In the genomic region with DNA sequence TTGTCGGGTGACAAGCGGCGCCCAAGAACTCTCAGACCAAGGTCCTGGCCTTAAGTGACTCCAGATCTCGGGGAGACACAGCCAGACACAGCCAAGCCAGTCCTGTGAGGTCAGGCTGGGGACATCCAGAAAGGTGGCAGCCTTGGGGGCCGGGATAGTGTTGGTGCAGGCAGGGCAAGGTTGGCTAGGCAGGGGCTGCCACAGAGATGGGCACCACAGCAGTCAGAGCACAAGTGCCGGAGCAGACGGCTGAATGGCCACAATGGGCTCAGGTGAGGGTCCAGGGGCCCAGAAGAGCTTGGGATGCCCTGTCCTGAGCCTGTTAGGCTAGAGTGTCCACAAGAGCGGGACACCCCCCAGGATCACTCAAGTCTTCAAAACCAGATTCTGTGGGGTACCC, we compare ENCODE assay signal across 15 cellular contexts. TPM values are rescaled to one million over a fixed set of nuclear protein-coding genes. Genes with fewer than 3 reads are reported as not detected.
DNase-seq lines count a peak whose midpoint lies in the region; ATAC-seq and TF ChIP-seq lines count a peak whose summit lies in the region.
"Had no signal": no experiment of that assay in that cellular context is flagged by ENCODE, and none has a peak within 500 bp of the region (broad histone marks: within the 10 kb centered on the region; RNA-seq: fewer than 3 reads in every experiment).

No MANE protein-coding gene starts in this region.

- H3K4me1 Mint-ChIP-seq in activated naive CD4-positive, alpha-beta T cell treated with anti-CD3 and anti-CD28 coated beads, Interleukin-2, amount 50 U/mL, for 24 hours: peaks cover 6% of the 10 kb centered on the region
- H3K4me1 Mint-ChIP-seq in T-helper 17 cell (peaks cover 7% of the 10 kb centered on the region), endothelial cell (ENCODE audit: unreplicated experiment) (peaks cover 5% of the 10 kb centered on the region)
- H3K4me1 Mint-ChIP-seq: H9 had no signal

- H3K4me3 Mint-ChIP-seq in activated naive CD4-positive, alpha-beta T cell treated with anti-CD3 and anti-CD28 coated beads, Interleukin-2, amount 50 U/mL, for 24 hours: no peak overlapping the region
- H3K4me3 Mint-ChIP-seq in T-helper 17 cell (no peak overlapping the region), endothelial cell (ENCODE audit: unreplicated experiment) (peak overlapping the region; percentile 68)
- H3K4me3 Mint-ChIP-seq: CD8-positive, alpha-beta T cell; H9 had no signal

- H3K9me3 ChIP-seq in T-helper 17 cell (ENCODE audit: control insufficient read depth, low read length, poor library complexity, severe bottlenecking): no peaks in the 10 kb centered on the region
- H3K9me3 ChIP-seq: A549, BE2C had no signal

- H3K36me3 Mint-ChIP-seq in activated naive CD4-positive, alpha-beta T cell treated with anti-CD3 and anti-CD28 coated beads, Interleukin-2, amount 50 U/mL, for 24 hours: peaks cover 3% of the 10 kb centered on the region
- H3K36me3 Mint-ChIP-seq in T-helper 17 cell (ENCODE audit: low read depth): no peaks in the 10 kb centered on the region
- peaks cover 24% of the 10 kb centered on the region for H3K36me3 Mint-ChIP-seq in endothelial cell (ENCODE audit: low read depth, unreplicated experiment)

- DNase-seq in activated naive CD4-positive, alpha-beta T cell treated with anti-CD3 and anti-CD28 coated beads, Interleukin-2, amount 50 U/mL, for 16 hours: no peak
- DNase-seq in T-helper 17 cell (no peak), endothelial cell (ENCODE audit: low spot score) (no peak), MV-4-11 (lab: John Stamatoyannopoulos, UW) (no peak)
- DNase-seq: BE2C; CD8-positive, alpha-beta T cell; COR-L47; DMS153; DMS79 treated with DMSO at 0.1 percent for 48 hours; EL; GOT3; H9 had no signal

- H3K9me3 Mint-ChIP-seq in activated naive CD4-positive, alpha-beta T cell treated with anti-CD3 and anti-CD28 coated beads, Interleukin-2, amount 50 U/mL, for 24 hours: no peaks in the 10 kb centered on the region
- H3K9me3 Mint-ChIP-seq in endothelial cell (ENCODE audit: unreplicated experiment): no peaks in the 10 kb centered on the region
- H3K9me3 Mint-ChIP-seq: CD8-positive, alpha-beta T cell; H9 had no signal

- no peak for ATAC-seq in T-helper 17 cell
- ATAC-seq in HG03039 (IDR thresholded peaks at IDR 0.05; ENCODE audit: unreplicated experiment): no peak
- ATAC-seq: A549; CD8-positive, alpha-beta T cell had no signal

- peak overlapping the region; percentile 24 for H3K27ac Mint-ChIP-seq in activated naive CD4-positive, alpha-beta T cell treated with anti-CD3 and anti-CD28 coated beads, Interleukin-2, amount 50 U/mL, for 24 hours
- H3K27ac Mint-ChIP-seq in T-helper 17 cell (peak overlapping the region; percentile 63), endothelial cell (ENCODE audit: unreplicated experiment) (no peak overlapping the region)
- H3K27ac Mint-ChIP-seq: CD8-positive, alpha-beta T cell had no signal

- H3K27me3 Mint-ChIP-seq in activated naive CD4-positive, alpha-beta T cell treated with anti-CD3 and anti-CD28 coated beads, Interleukin-2, amount 50 U/mL, for 24 hours: no peaks in the 10 kb centered on the region
- H3K27me3 Mint-ChIP-seq in T-helper 17 cell: no peaks in the 10 kb centered on the region
- H3K27me3 Mint-ChIP-seq in endothelial cell (ENCODE audit: unreplicated experiment): peaks cover 4% of the 10 kb centered on the region

- TF ChIP-seq CTCF in endothelial cell (IDR thresholded peaks at IDR 0.05; ENCODE audit: unreplicated experiment): no peak

RNA-seq across cellular contexts. Expression of gene MAU2, which starts 32.2 kb away (rescaled TPM):
- total RNA-seq in T-helper 17 cell (100 to 1,000 TPM; 129 to 130 TPM), endothelial cell (ENCODE audit: unreplicated experiment) (49.3 TPM)

RNA-seq across cellular contexts. Expression of gene SUGP1, which starts 32.5 kb away (rescaled TPM):
- total RNA-seq in T-helper 17 cell (10 to 100 TPM; 50.8 to 60.2 TPM), endothelial cell (ENCODE audit: unreplicated experiment) (73.2 TPM)

RNA-seq across cellular contexts. Expression of gene GATAD2A, which starts 52.7 kb away (rescaled TPM):
- total RNA-seq in T-helper 17 cell: 100 to 1,000 TPM; 129 to 153 TPM
- 150 TPM for total RNA-seq in endothelial cell (ENCODE audit: unreplicated experiment)
